In genomic region chr12:94114166-94114565, GRCh38 we compare ENCODE assay signal across 35 cellular contexts. TPM values are rescaled to one million over a fixed set of nuclear protein-coding genes. Genes with fewer than 3 reads are reported as not detected.
A peak's percentile ranks its signal among the peaks of the same experiment; 100 is the strongest.
DNase-seq lines count a peak whose midpoint lies in the region; ATAC-seq, FAIRE-seq and TF ChIP-seq lines count a peak whose summit lies in the region.
"Had no signal": no experiment of that assay in that cellular context is flagged by ENCODE, and none has a peak within 500 bp of the region (broad histone marks: within the 10 kb centered on the region; RNA-seq: fewer than 3 reads in every experiment).

No MANE protein-coding gene starts in this region.

- H3K4me1 Mint-ChIP-seq in endodermal cell: peaks cover 12% of the 10 kb centered on the region
- H3K4me1 Mint-ChIP-seq: B cell; CD4-positive, alpha-beta memory T cell; CD8-positive, alpha-beta memory T cell had no signal

- H3K27ac Mint-ChIP-seq in endodermal cell: no peak overlapping the region
- H3K27ac Mint-ChIP-seq: B cell; CD4-positive, alpha-beta memory T cell; CD4-positive, alpha-beta T cell; CD4-positive, CD25-positive, alpha-beta regulatory T cell; CD8-positive, alpha-beta memory T cell; CD8-positive, alpha-beta T cell had no signal

- H3K79me2 ChIP-seq in K562 (ENCODE audit: control insufficient read depth, insufficient read depth, low read length): no peaks in the 10 kb centered on the region

- H3K4me1 ChIP-seq in K562 (replicated peaks in 1 of 2; ENCODE audit: control insufficient read depth in 2 of 2, insufficient read depth in 2 of 2, low read length in 2 of 2): no peaks in the 10 kb centered on the region
- H3K4me1 ChIP-seq in endodermal cell (ENCODE audit: control insufficient read depth, insufficient read depth, low read length): no peaks in the 10 kb centered on the region
- H3K4me1 ChIP-seq in neutrophil (ENCODE audit: control insufficient read depth in 1 of 2, insufficient read depth in 1 of 2, low read depth in 1 of 2, low read length in 1 of 2): peaks cover 30 to 37% of the 10 kb centered on the region in 2 experiments
- peaks cover 4% of the 10 kb centered on the region; the same call in 1 of the 2 replicates for H3K4me1 ChIP-seq in HAP-1
- H3K4me1 ChIP-seq: BE2C, BLaER1 had no signal

- TF ChIP-seq EP300 in K562 (IDR thresholded peaks at IDR 0.05; ENCODE audit: low read length): no peak

- no peak overlapping the region for H3K27ac ChIP-seq in K562 (ENCODE audit: extremely low read depth, low read depth, low read length)
- H3K27ac ChIP-seq in endodermal cell (ENCODE audit: low read depth, low read length): no peak overlapping the region
- peak overlapping the region; percentile 61 for H3K27ac ChIP-seq in neutrophil
- H3K27ac ChIP-seq: 22Rv1; A549; BLaER1; BLaER1 treated with 17β-estradiol and CSF1 and Interleukin-3, amounts not matched to agents 10 nM and 100 nM; C4-2B had no signal

- TF ChIP-seq RAD21 in K562 (CRISPR knock-in tag; conservative IDR thresholded peaks at IDR 0.05 in 1 of 2, IDR thresholded peaks at IDR 0.05 in 1 of 2): no peak

- H3K9me3 Mint-ChIP-seq in endodermal cell: peaks cover 7% of the 10 kb centered on the region
- H3K9me3 Mint-ChIP-seq: CD14-positive monocyte; CD4-positive, alpha-beta T cell; CD8-positive, alpha-beta memory T cell; CD8-positive, alpha-beta T cell had no signal

- 20% methylated on average over 4 of the region's 4 CpGs for WGBS in K562 (ENCODE audit: insufficient coverage, low coverage, missing lambda C conversion rate)
- WGBS in endodermal cell (ENCODE audit: insufficient coverage in 1 of 2, insufficient read length in 1 of 2), 2 experiments: 80 to 98% methylated on average over 1 to 4 of the region's 4 CpGs

- H4K20me1 ChIP-seq in K562 (replicated peaks; ENCODE audit: control insufficient read depth, insufficient read depth, low read length): no peaks in the 10 kb centered on the region
- H4K20me1 ChIP-seq: BLaER1; BLaER1 treated with 17β-estradiol and CSF1 and Interleukin-3, amounts not matched to agents 10 nM and 100 nM had no signal

- peak; percentile 50; the same call in 2 of the 3 replicates for ATAC-seq in K562
- ATAC-seq: A549; CD8-positive, alpha-beta T cell had no signal

- DNase-seq in K562 (ENCODE audit: extremely low read depth in 1 of 4, low spot score in 3 of 4) (no peak), endodermal cell (peak; percentile 21), HAP-1 (ENCODE audit: low spot score in 2 of 2) (no peak), NCI-H2227 treated with DMSO at 0.1 percent for 48 hours (lab: John Stamatoyannopoulos, UW) (no peak), SKM-1 treated with dmso at 0.1 percent for 144 hours (lab: John Stamatoyannopoulos, UW; ENCODE audit: unreplicated experiment) (no peak)
- DNase-seq: 8988T; ACHN; AML-193; BE2C; C1 segment of cervical spinal cord; Caco-2; Calu3; CD4-positive, alpha-beta memory T cell; CD4-positive, alpha-beta T cell; CD4-positive, CD25-positive, alpha-beta regulatory T cell; CD8-positive, alpha-beta memory T cell; CD8-positive, alpha-beta T cell; COR-L47; DMS 273 treated with DMSO at 0.1 percent for 48 hours; DMS153; DMS53; DMS79; DMS79 treated with DMSO at 0.1 percent for 48 hours; DND-41; EL had no signal

- H2AFZ ChIP-seq in K562 (ENCODE audit: low read depth, low read length): no peak overlapping the region

- H3K36me3 ChIP-seq in K562 (ENCODE audit: control insufficient read depth, insufficient read depth, low read length) (no peaks in the 10 kb centered on the region), endodermal cell (ENCODE audit: control insufficient read depth, insufficient read depth, low read length) (no peaks in the 10 kb centered on the region), neutrophil (no peaks in the 10 kb centered on the region), HAP-1 (replicated peaks) (no peaks in the 10 kb centered on the region)
- H3K36me3 ChIP-seq: BE2C; BLaER1; BLaER1 treated with 17β-estradiol and CSF1 and Interleukin-3, amounts not matched to agents 10 nM and 100 nM had no signal

- no peak for TF ChIP-seq POLR2A in K562 (conservative IDR thresholded peaks at IDR 0.05)

- H3K9ac ChIP-seq in K562 (ENCODE audit: insufficient read depth in 1 of 2, low read depth in 2 of 2, low read length in 2 of 2): no peak overlapping the region
- no peak overlapping the region for H3K9ac ChIP-seq in endodermal cell (ENCODE audit: extremely low read depth, low read length, poor library complexity, severe bottlenecking)
- H3K9ac ChIP-seq: BLaER1; BLaER1 treated with 17β-estradiol and CSF1 and Interleukin-3, amounts not matched to agents 10 nM and 100 nM had no signal

- H3K36me3 Mint-ChIP-seq in endodermal cell (ENCODE audit: low read depth): no peaks in the 10 kb centered on the region
- H3K36me3 Mint-ChIP-seq: CD4-positive, alpha-beta memory T cell; CD4-positive, CD25-positive, alpha-beta regulatory T cell; CD8-positive, alpha-beta memory T cell; CD8-positive, alpha-beta T cell had no signal

- POLR2A ChIA-PET in K562 (lab: Yijun Ruan, JAX): interaction anchor here (0.7 kb wide), 1 partner anchor 50 kb away, joined by 3 read pairs; no protein-coding TSS in a partner anchor

- H3K27me3 Mint-ChIP-seq in endodermal cell (ENCODE audit: insufficient read depth): peaks cover 9% of the 10 kb centered on the region
- H3K27me3 Mint-ChIP-seq: CD4-positive, alpha-beta memory T cell; CD4-positive, alpha-beta T cell had no signal

- no peak overlapping the region for H3K4me2 ChIP-seq in K562 (ENCODE audit: insufficient read depth, low read length)
- H3K4me2 ChIP-seq: A549; BLaER1; BLaER1 treated with 17β-estradiol and CSF1 and Interleukin-3, amounts not matched to agents 10 nM and 100 nM had no signal

- H3K4me3 Mint-ChIP-seq in endodermal cell: no peak overlapping the region
- H3K4me3 Mint-ChIP-seq: B cell; CD14-positive monocyte; CD4-positive, alpha-beta memory T cell; CD4-positive, alpha-beta T cell; CD4-positive, CD25-positive, alpha-beta regulatory T cell; CD8-positive, alpha-beta memory T cell; CD8-positive, alpha-beta T cell had no signal

- intact Hi-C loops in K562 (cut with micrococcal nuclease): no loop called here

- H3K4me3 ChIP-seq in K562 (no peak overlapping the region), endodermal cell (ENCODE audit: low read length) (no peak overlapping the region), neutrophil (ENCODE audit: low read depth in 1 of 2, low read length in 1 of 2) (no peak overlapping the region), HAP-1 (no peak overlapping the region)
- H3K4me3 ChIP-seq: A549; BLaER1; BLaER1 treated with 17β-estradiol and CSF1 and Interleukin-3, amounts not matched to agents 10 nM and 100 nM had no signal

- CTCF ChIA-PET in K562 (lab: Yijun Ruan, JAX; ENCODE audit: low intra/inter-chr PET ratio): interaction anchor here (0.6 kb wide), 1 partner anchor 268 kb away, joined by 3 read pairs; no protein-coding TSS in a partner anchor

- no TSS peak for BruUV-seq in K562 (replicated peaks; lab: Mats Ljungman, UMichigan)

- H3K9me3 ChIP-seq in K562 (replicated peaks; ENCODE audit: control insufficient read depth, insufficient read depth, low read depth, low read length): no peaks in the 10 kb centered on the region
- peaks cover 11% of the 10 kb centered on the region for H3K9me3 ChIP-seq in endodermal cell (ENCODE audit: control insufficient read depth, low read length)
- no peaks in the 10 kb centered on the region for H3K9me3 ChIP-seq in neutrophil
- H3K9me3 ChIP-seq in HAP-1: no peaks in the 10 kb centered on the region
- H3K9me3 ChIP-seq: A549; BE2C; BLaER1; BLaER1 treated with 17β-estradiol and CSF1 and Interleukin-3, amounts not matched to agents 10 nM and 100 nM had no signal

- TF ChIP-seq CTCF in K562 (IDR thresholded peaks at IDR 0.05 in 2 of 3, conservative IDR thresholded peaks at IDR 0.05 in 1 of 3; ENCODE audit: insufficient read depth in 2 of 3, low read depth in 1 of 3, low read length in 3 of 3) (no peak), endodermal cell (conservative IDR thresholded peaks at IDR 0.05) (no peak), neutrophil (IDR thresholded peaks at IDR 0.05) (no peak)

- in situ Hi-C loops in K562 (cut with MboI) (loop anchor here (25.0 kb wide), 1 partner anchor 1327 kb away; no protein-coding TSS in a partner anchor), HAP-1 (cut with MboI; ENCODE audit: low sequenced_read_pairs) (loop anchor here (25.0 kb wide), 2 partner anchors 1102 to 1327 kb away; no protein-coding TSS in a partner anchor)

- FAIRE-seq in K562 (lab: Jason Lieb, UNC): no peak
- FAIRE-seq: A204.1, A549, D721Med had no signal

- no peaks in the 10 kb centered on the region for H3K9me1 ChIP-seq in K562 (ENCODE audit: control insufficient read depth, insufficient read depth, low read length)

- H3K27me3 ChIP-seq in K562 (ENCODE audit: control insufficient read depth in 2 of 2, insufficient read depth in 2 of 2, low read length in 2 of 2) (no peaks in the 10 kb centered on the region; a peak in 1 of 5 replicates), endodermal cell (ENCODE audit: control insufficient read depth, insufficient read depth, low read length, poor library complexity, severe bottlenecking) (no peaks in the 10 kb centered on the region), neutrophil (no peaks in the 10 kb centered on the region), HAP-1 (ENCODE audit: low read depth) (no peaks in the 10 kb centered on the region)
- H3K27me3 ChIP-seq: BE2C; BLaER1; BLaER1 treated with 17β-estradiol and CSF1 and Interleukin-3, amounts not matched to agents 10 nM and 100 nM had no signal

RNA-seq across cellular contexts. Expression of gene PLXNC1, which starts 34.2 kb away (rescaled TPM):
- total RNA-seq in K562 (2011; cell fraction: chromatin; rRNA removed; ENCODE audit: low replicate concordance): 0.32 and 0.37 TPM in 2 replicates
- under 0.01 TPM in 1 of 2 replicates, not detected in the other for total RNA-seq in K562 (2011; cell fraction: nucleolus; rRNA removed)
- total RNA-seq in K562 (2011; cell fraction: nucleoplasm; rRNA removed): 0.23 and 0.29 TPM in 2 replicates
- 0.14 and 0.16 TPM in 2 replicates for total RNA-seq in K562 (2014; rRNA removed)
- 0.18 and 0.45 TPM in 2 replicates for total RNA-seq in K562 (2014; rRNA removed; fragmentation: Illumina TruSeq; extraction: Trizol)
- 0.30 and 0.87 TPM in 2 replicates for total RNA-seq in K562 (2015; rRNA removed; fragmentation: Illumina TruSeq; extraction: Trizol)
- total RNA-seq in K562 (2021): 0.33 and 0.42 TPM in 2 replicates
- 0.12 and 0.53 TPM in 2 replicates for polyA plus RNA-seq in K562 (2011; rRNA removed)
- 0.01 and 0.25 TPM in 2 replicates for polyA plus RNA-seq in K562 (2011; cell fraction: cytosol; rRNA removed)
- polyA plus RNA-seq in K562 (2011; cell fraction: nucleus; rRNA removed): 0.14 and 0.77 TPM in 2 replicates
- polyA plus RNA-seq in K562 (2012): 0.59 and 1.0 TPM in 2 replicates
- polyA plus RNA-seq in K562 (2014; fragmentation: Illumina TruSeq; extraction: Trizol): 0.21 and 0.44 TPM in 2 replicates
- polyA plus RNA-seq in K562 (2014; fragmentation: Nextera tagmentation; extraction: Ambion mirVana): under 1 TPM; 0.28 to 0.55 TPM
- 0.08 TPM in 2 replicates for polyA plus RNA-seq in K562 (2014; rRNA removed)
- 0.12 and 1.7 TPM in 2 replicates for polyA minus RNA-seq in K562 (2011; rRNA and poly(A)+ RNA removed)
- polyA minus RNA-seq in K562 (2011; cell fraction: cytosol; rRNA and poly(A)+ RNA removed): 0.76 TPM in 1 of 2 replicates, not detected in the other
- polyA minus RNA-seq in K562 (2011; cell fraction: nucleus; rRNA and poly(A)+ RNA removed): under 0.01 and 1.2 TPM in 2 replicates
- 1 to 10 TPM; 1.6 to 1.9 TPM for total RNA-seq in endodermal cell
- 10.2 TPM for polyA plus RNA-seq in endodermal cell (2013, experiment 1 of 2)
- 9.9 TPM for polyA plus RNA-seq in endodermal cell (2013, experiment 2 of 2)
